ENCODE assay signal across 8 cellular contexts in genomic region chr19:40284251-40284500, GRCh38. TPM values are rescaled to one million over a fixed set of nuclear protein-coding genes. Genes with fewer than 3 reads are reported as not detected.
A peak's percentile ranks its signal among the peaks of the same experiment; 100 is the strongest.
DNase-seq lines count a peak whose midpoint lies in the region; ATAC-seq and TF ChIP-seq lines count a peak whose summit lies in the region.

No MANE protein-coding gene starts in this region.

- H3K27ac Mint-ChIP-seq in CD8-positive, alpha-beta T cell: peak overlapping the region; percentile 99

- peak overlapping the region; percentile 83; the same call in 1 of the 2 replicates for H2AFZ ChIP-seq in PC-9

- no peaks in the 10 kb centered on the region for H3K36me3 ChIP-seq in CD8-positive, alpha-beta T cell (ENCODE audit: insufficient read depth, low read length)
- H3K36me3 ChIP-seq in PC-9 (ENCODE audit: low read depth): peaks cover 4% of the 10 kb centered on the region; the same call in 1 of the 2 replicates
- no peaks in the 10 kb centered on the region for H3K36me3 ChIP-seq in ovary

- H3K4me3 ChIP-seq in CD8-positive, alpha-beta T cell (ENCODE audit: low read depth, low read length): peak overlapping the region; percentile 67
- H3K4me3 ChIP-seq in PC-9: peak overlapping the region; percentile 93
- H3K4me3 ChIP-seq in epithelial cell of esophagus (ENCODE audit: low read length): peak overlapping the region; percentile 80
- peak overlapping the region; percentile 97 for H3K4me3 ChIP-seq in ovary

- intact Hi-C loops in CD8-positive, alpha-beta T cell (cut with DNase I, micrococcal nuclease): loop anchor here (1.0 to 10.0 kb wide), 6 partner anchors 140 to 981 kb away; partner anchors contain the start of genes HNRNPUL1 (in 1 of the 2), ZNF546 (in 1 of the 2) and ZNF780B (in 1 of the 2)
- intact Hi-C loops in PC-9 (cut with micrococcal nuclease; ENCODE audit: unreplicated experiment): no loop called here
- intact Hi-C loops in ovary (cut with DNase I): no loop called here

- H3K4me3 Mint-ChIP-seq in CD8-positive, alpha-beta T cell: peak overlapping the region; percentile 98

- ATAC-seq in CD8-positive, alpha-beta T cell: no peak
- ATAC-seq in HG03460 (IDR thresholded peaks at IDR 0.05; ENCODE audit: unreplicated experiment) (no peak), GM19463 (IDR thresholded peaks at IDR 0.05; ENCODE audit: unreplicated experiment) (no peak)

- BruUV-seq in PC-9 (replicated peaks; lab: Mats Ljungman, UMichigan): TSS peak; percentile 65

- H3K79me2 ChIP-seq in PC-9 (ENCODE audit: low read depth): peaks cover 57% of the 10 kb centered on the region

- H3F3A ChIP-seq in PC-9 (ENCODE audit: insufficient read depth, low read depth): peaks cover 13% of the 10 kb centered on the region; the same call in 1 of the 2 replicates

- TF ChIP-seq CTCF in CD8-positive, alpha-beta T cell (IDR thresholded peaks at IDR 0.05): no peak
- TF ChIP-seq CTCF in PC-9 (conservative IDR thresholded peaks at IDR 0.05) (no peak), epithelial cell of esophagus (IDR thresholded peaks at IDR 0.05; ENCODE audit: insufficient read depth, low read depth, low read length, missing control alignments) (no peak), ovary (IDR thresholded peaks at IDR 0.05) (no peak)

- WGBS in ovary, 3 donors: 2 to 11% (median 7%) methylated on average over 4 of the region's 4 CpGs

- H3K36me3 Mint-ChIP-seq in CD8-positive, alpha-beta T cell: peaks cover 32% of the 10 kb centered on the region

- no peaks in the 10 kb centered on the region for H3K9me2 ChIP-seq in PC-9 (ENCODE audit: insufficient read depth)

- H3K4me2 ChIP-seq in PC-9: peak overlapping the region; percentile 95

- peaks cover 22% of the 10 kb centered on the region for H4K20me1 ChIP-seq in PC-9 (ENCODE audit: insufficient read depth)

- TF ChIP-seq EP300 in ovary (IDR thresholded peaks at IDR 0.05): no peak

- no peaks in the 10 kb centered on the region for H3K27me3 Mint-ChIP-seq in CD8-positive, alpha-beta T cell (ENCODE audit: low read depth)

- peak overlapping the region; percentile 89 for H3K27ac ChIP-seq in CD8-positive, alpha-beta T cell (ENCODE audit: low read depth, low read length)
- H3K27ac ChIP-seq in PC-9 (peak overlapping the region; percentile 72), ovary (peak overlapping the region; percentile 89 to 94)

- TF ChIP-seq POLR2A in ovary (IDR thresholded peaks at IDR 0.05): no peak

- no peaks in the 10 kb centered on the region for H3K9me3 ChIP-seq in CD8-positive, alpha-beta T cell (ENCODE audit: low read length)
- no peaks in the 10 kb centered on the region for H3K9me3 ChIP-seq in PC-9 (ENCODE audit: insufficient read depth, low read depth)
- H3K9me3 ChIP-seq in ovary: no peaks in the 10 kb centered on the region

- CTCF ChIA-PET in CD8-positive, alpha-beta T cell (lab: Charles Lee): no interaction called here
- CTCF ChIA-PET in PC-9 (lab: Charles Lee): no interaction called here

- H3K4me1 Mint-ChIP-seq in CD8-positive, alpha-beta T cell (ENCODE audit: low read depth): peaks cover 57% of the 10 kb centered on the region

- no peak for DNase-seq in CD8-positive, alpha-beta T cell
- DNase-seq in PC-9 (no peak), epithelial cell of esophagus (ENCODE audit: low read depth) (no peak), ovary (no peak), NCI-H1694 (lab: John Stamatoyannopoulos, UW) (no peak), COR-L47 (lab: John Stamatoyannopoulos, UW) (no peak)

- POLR2A ChIA-PET in CD8-positive, alpha-beta T cell (lab: Charles Lee): no interaction called here
- POLR2A ChIA-PET in PC-9 (lab: Charles Lee; ENCODE audit: unreplicated experiment): no interaction called here

- no peaks in the 10 kb centered on the region for H3K9me3 Mint-ChIP-seq in CD8-positive, alpha-beta T cell

- H3K4me1 ChIP-seq in CD8-positive, alpha-beta T cell (ENCODE audit: insufficient read depth, low read length): peaks cover 52% of the 10 kb centered on the region
- H3K4me1 ChIP-seq in PC-9 (replicated peaks; ENCODE audit: insufficient read depth): peaks cover 17% of the 10 kb centered on the region; the same call in 1 of the 2 replicates
- peaks cover 40% of the 10 kb centered on the region for H3K4me1 ChIP-seq in ovary (ENCODE audit: insufficient read depth)

- no peaks in the 10 kb centered on the region for H3K27me3 ChIP-seq in CD8-positive, alpha-beta T cell (ENCODE audit: insufficient read depth, low read length)
- H3K27me3 ChIP-seq in PC-9 (ENCODE audit: insufficient read depth, low read depth) (no peaks in the 10 kb centered on the region), ovary (no peaks in the 10 kb centered on the region)

RNA-seq across cellular contexts. Expression of gene AKT2, which starts 1.0 kb away (rescaled TPM):
- total RNA-seq in CD8-positive, alpha-beta T cell: 100 to 1,000 TPM; 289 to 292 TPM
- total RNA-seq in PC-9 (2021): 144 and 149 TPM in 2 replicates
- 100 to 1,000 TPM in 5 of 7 donors, 10 to 100 TPM in 2; 78.4 to 160 (median 141) TPM for total RNA-seq in ovary
- 10 to 100 TPM; 81.2 to 82.0 TPM for polyA plus RNA-seq in ovary

RNA-seq across cellular contexts. Expression of gene CCNP, which starts 57.7 kb away (rescaled TPM):
- 1 to 10 TPM; 1.7 to 2.1 TPM for total RNA-seq in CD8-positive, alpha-beta T cell
- total RNA-seq in PC-9 (2021) (0.63 and 0.93 TPM in 2 replicates), ovary (under 1 TPM; 0.35 to 0.83 (median 0.43) TPM)
- polyA plus RNA-seq in ovary: under 1 TPM; 0.17 to 0.22 TPM

Comparison
In these comparisons a context has a peak if more than half of its experiments do, and no peak if none do; other contexts are left out.
1. intact Hi-C loops: an anchor here in CD8-positive, alpha-beta T cell (1.0 to 10.0 kb wide); none called in PC-9 and ovary.